1 cellular context compared by ENCODE assay signal in the genomic region with DNA sequence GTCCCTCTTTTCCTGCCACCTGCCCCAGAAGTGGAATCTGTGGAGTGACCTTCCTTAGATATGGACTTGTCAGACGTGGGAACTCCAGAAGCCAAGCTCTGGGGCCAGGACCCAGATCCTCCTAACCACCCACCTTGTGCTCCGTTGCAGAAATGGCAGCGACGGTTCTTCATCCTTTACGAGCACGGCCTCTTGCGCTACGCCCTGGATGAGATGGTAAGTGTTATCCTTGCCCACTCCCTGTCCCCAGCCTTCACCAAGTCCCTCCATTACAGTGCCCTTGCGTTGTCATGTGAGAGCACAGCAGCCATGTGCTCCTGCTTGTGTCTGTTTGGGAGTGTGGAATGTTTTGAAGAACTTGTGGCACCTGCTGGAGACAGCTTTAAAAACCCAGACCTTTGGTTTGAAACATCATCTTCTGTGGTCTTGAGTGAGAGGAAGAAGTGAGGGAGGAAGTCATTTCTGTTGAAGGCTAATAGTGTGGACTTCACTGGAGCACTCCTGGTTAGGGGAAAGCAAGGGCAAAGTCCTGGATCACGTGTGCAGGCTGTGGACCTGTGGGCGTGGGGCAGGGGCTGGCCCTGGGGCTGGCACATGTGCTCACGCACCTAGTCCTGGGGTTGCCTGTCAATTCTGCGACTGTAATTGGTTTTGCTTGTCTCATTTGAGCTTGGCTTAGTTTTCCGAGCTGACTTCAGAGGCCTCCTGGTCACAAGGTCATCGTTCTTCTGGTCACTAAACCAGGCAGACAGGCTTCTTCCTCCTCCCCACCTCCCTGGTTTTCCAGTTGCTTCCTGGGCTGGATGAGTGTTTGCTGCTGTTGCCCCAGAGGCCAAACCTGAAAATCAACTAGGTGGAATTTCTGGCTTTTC.
TF ChIP-seq lines count a peak whose summit lies in the region.

No MANE protein-coding gene starts in this region.

TF ChIP-seq in liver, 16 proteins besides CTCF, POLR2A, EP300 and RAD21 (continued from another document):
- TF ChIP-seq TAF1 (conservative IDR thresholded peaks at IDR 0.05), result no peak
